In the genomic region with DNA sequence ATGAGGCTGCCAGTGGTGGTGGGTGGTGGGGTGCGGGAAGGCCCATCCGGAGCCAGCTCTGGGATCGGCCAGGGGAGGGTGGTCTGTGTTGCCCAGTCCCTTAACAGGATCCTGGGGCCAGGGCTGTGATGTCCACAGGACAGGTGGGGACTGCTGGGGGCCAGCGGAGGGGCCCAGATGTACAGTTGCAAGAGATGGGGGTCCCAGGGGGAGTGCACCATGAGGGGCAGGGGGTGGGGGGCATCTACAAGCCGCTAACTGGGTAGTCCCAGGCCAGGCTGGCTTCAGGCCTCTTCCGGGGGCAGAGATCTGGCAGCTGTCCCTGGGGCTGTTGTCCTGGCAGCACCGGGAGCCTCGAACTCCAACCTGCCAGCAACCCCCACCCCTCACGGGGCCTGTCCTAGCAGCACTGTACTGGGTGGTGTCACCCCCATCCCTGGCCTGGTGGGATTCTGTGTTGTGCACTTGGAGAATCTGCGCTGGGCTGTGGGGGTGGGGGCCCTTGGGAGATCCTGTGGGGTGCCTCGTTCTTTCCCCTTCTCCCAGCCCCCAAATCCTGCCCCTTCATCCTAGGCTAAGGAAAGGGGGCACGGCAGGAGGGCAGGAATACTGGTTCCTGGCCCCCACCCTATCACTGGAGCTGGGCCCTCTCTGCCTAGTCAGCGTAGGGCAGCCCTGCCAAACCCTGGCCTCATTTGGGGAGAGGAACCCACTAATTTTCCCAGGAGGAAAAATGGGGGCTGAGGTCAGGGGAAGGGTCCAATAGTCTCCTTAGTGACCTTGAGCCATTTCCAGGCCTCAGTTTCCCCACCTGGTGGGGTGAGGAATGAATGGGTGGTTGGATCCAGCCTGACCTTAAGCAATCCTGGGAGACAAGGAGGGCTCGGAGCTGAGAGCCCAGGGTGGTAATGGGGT, we compare ENCODE assay signal across 2 cellular contexts.
TF ChIP-seq lines count a peak whose summit lies in the region.

No MANE protein-coding gene starts in this region.

TF ChIP-seq in A549, 52 proteins besides CTCF, POLR2A, EP300 and RAD21:
- TF ChIP-seq FOSL2 (IDR thresholded peaks at IDR 0.05) (no peak), FOSL2 (CRISPR knock-in tag; IDR thresholded peaks at IDR 0.05) (no peak), ZC3H11A (IDR thresholded peaks at IDR 0.05) (no peak), MYC (IDR thresholded peaks at IDR 0.05; ENCODE audit: borderline replicate concordance, low read length) (no peak), MAFK (IDR thresholded peaks at IDR 0.05; ENCODE audit: partially characterized antibody) (peak; percentile 2)
- TF ChIP-seq, protein P1, sequence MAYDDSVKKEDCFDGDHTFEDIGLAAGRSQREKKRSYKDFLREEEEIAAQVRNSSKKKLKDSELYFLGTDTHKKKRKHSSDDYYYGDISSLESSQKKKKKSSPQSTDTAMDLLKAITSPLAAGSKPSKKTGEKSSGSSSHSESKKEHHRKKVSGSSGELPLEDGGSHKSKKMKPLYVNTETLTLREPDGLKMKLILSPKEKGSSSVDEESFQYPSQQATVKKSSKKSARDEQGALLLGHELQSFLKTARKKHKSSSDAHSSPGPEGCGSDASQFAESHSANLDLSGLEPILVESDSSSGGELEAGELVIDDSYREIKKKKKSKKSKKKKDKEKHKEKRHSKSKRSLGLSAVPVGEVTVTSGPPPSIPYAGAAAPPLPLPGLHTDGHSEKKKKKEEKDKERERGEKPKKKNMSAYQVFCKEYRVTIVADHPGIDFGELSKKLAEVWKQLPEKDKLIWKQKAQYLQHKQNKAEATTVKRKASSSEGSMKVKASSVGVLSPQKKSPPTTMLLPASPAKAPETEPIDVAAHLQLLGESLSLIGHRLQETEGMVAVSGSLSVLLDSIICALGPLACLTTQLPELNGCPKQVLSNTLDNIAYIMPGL (CRISPR knock-in tag; IDR thresholded peaks at IDR 0.05; ENCODE audit: borderline replicate concordance): no peak

TF ChIP-seq in endothelial cell of umbilical vein, 7 proteins besides CTCF, POLR2A, EP300 and RAD21:
- TF ChIP-seq POLR2AphosphoS5 (IDR thresholded peaks at IDR 0.05; ENCODE audit: insufficient read depth, low read depth, low read length): no peak
- no peak for TF ChIP-seq MYC (IDR thresholded peaks at IDR 0.05; ENCODE audit: low read depth, low read length)
- TF ChIP-seq EZH2 (IDR thresholded peaks at IDR 0.05; ENCODE audit: borderline replicate concordance, low read depth, low read length, severe bottlenecking): no peak
- no peak for TF ChIP-seq GATA2 (IDR thresholded peaks at IDR 0.05; ENCODE audit: insufficient read depth, insufficient read length, low read depth, low read length)
- TF ChIP-seq, protein P2, sequence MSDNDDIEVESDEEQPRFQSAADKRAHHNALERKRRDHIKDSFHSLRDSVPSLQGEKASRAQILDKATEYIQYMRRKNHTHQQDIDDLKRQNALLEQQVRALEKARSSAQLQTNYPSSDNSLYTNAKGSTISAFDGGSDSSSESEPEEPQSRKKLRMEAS (IDR thresholded peaks at IDR 0.05; ENCODE audit: insufficient read depth, insufficient read length): no peak
- TF ChIP-seq JUN (IDR thresholded peaks at IDR 0.05; ENCODE audit: borderline replicate concordance, insufficient read depth, insufficient read length, low read depth): no peak
